In genomic region chr4:1640110-1640509, GRCh38 we compare ENCODE assay signal across 24 cellular contexts. TPM values are rescaled to one million over a fixed set of nuclear protein-coding genes. Genes with fewer than 3 reads are reported as not detected.
DNase-seq lines count a peak whose midpoint lies in the region; ATAC-seq, FAIRE-seq and TF ChIP-seq lines count a peak whose summit lies in the region.
"Had no signal": no experiment of that assay in that cellular context is flagged by ENCODE, and none has a peak within 500 bp of the region (broad histone marks: within the 10 kb centered on the region; RNA-seq: fewer than 3 reads in every experiment).

No MANE protein-coding gene starts in this region.

- ATAC-seq in HepG2 = no peak
- no peak for ATAC-seq in right lobe of liver
- no peak for ATAC-seq in GM21381 (IDR thresholded peaks at IDR 0.05; ENCODE audit: unreplicated experiment)
- ATAC-seq: A549, GM12878, HCT116 had no signal

- no peak overlapping the region for H2BK15ac ChIP-seq in H1 (ENCODE audit: low read length)

- H3K4me2 ChIP-seq in HepG2 (ENCODE audit: low read depth, low read length) = no peak overlapping the region
- no peak overlapping the region for H3K4me2 ChIP-seq in H1 (ENCODE audit: insufficient read depth in 1 of 2, low read depth in 2 of 2, low read length in 2 of 2)
- H3K4me2 ChIP-seq: A549 had no signal

- no peaks in the 10 kb centered on the region for H3K23me2 ChIP-seq in H1 (ENCODE audit: low read depth, low read length)

- POLR2A ChIA-PET in HepG2 (lab: Yijun Ruan, JAX) (no interaction called here), H1 (lab: Charles Lee; ENCODE audit: partially characterized antibody) (no interaction called here)

- H4K8ac ChIP-seq in H1 (ENCODE audit: extremely low read depth, insufficient read depth, low read length) = peak overlapping the region; percentile 57; the same call in 1 of the 2 replicates

- H3K4me1 ChIP-seq in HepG2 (ENCODE audit: insufficient read depth, low read length) (peaks cover 17% of the 10 kb centered on the region), right lobe of liver (no peaks in the 10 kb centered on the region), H1 (replicated peaks in 1 of 4; ENCODE audit: control insufficient read depth in 3 of 4, insufficient read depth in 4 of 4, low read length in 3 of 4) (peaks cover 0 to 4% (median 2%) of the 10 kb centered on the region in 4 experiments; a peak in 1 of 7 replicates), small intestine (ENCODE audit: control insufficient read depth in 2 of 2, insufficient read depth in 1 of 2, low read depth in 1 of 2, low read length in 1 of 2) (no peaks in the 10 kb centered on the region)
- H3K4me1 ChIP-seq: A549 had no signal

- TF ChIP-seq POLR2A in HepG2 (IDR thresholded peaks at IDR 0.05; ENCODE audit: insufficient read depth in 1 of 2, low read depth in 2 of 2, low read length in 2 of 2) (no peak), right lobe of liver (IDR thresholded peaks at IDR 0.05) (no peak), H1 (IDR thresholded peaks at IDR 0.05; ENCODE audit: control extremely low read depth in 1 of 2, low read depth in 2 of 2, low read length in 2 of 2) (no peak)

- WGBS in HepG2 (ENCODE audit: low lambda C conversion rate) = 41% methylated on average over 10 of the region's 17 CpGs
- WGBS in right lobe of liver (ENCODE audit: insufficient coverage, low coverage, low lambda C conversion rate, missing lambda C conversion rate) = 83% methylated on average over 1 of the region's 17 CpGs
- 86% methylated on average over 15 of the region's 17 CpGs; no CpG with 5 or more reads in 1 of the 2 experiments for WGBS in H1 (ENCODE audit: extremely low coverage in 1 of 2, insufficient coverage in 1 of 2, insufficient read length in 1 of 2, insufficient replicate concordance in 2 of 2, low coverage in 1 of 2, low lambda C conversion rate in 2 of 2, missing lambda C conversion rate in 1 of 2), 2 experiments
- WGBS in small intestine, 3 donors = 60 to 77% (median 72%) methylated on average over 17 of the region's 17 CpGs

- no TSS peak for BruUV-seq in HepG2 (replicated peaks; lab: Mats Ljungman, UMichigan)

- no peak overlapping the region for H2BK120ac ChIP-seq in H1 (replicated peaks; ENCODE audit: low read depth, low read length)

- H3K23ac ChIP-seq in H1 (ENCODE audit: insufficient read length) = no peak overlapping the region

- H3K4me3 ChIP-seq in HepG2 (replicated peaks in 1 of 3; ENCODE audit: insufficient read depth in 1 of 3, low read depth in 2 of 3, low read length in 3 of 3) = no peak overlapping the region
- H3K4me3 ChIP-seq in right lobe of liver = no peak overlapping the region
- no peak overlapping the region for H3K4me3 ChIP-seq in H1 (ENCODE audit: extremely low read depth in 1 of 4, insufficient read depth in 2 of 4, low read depth in 3 of 4, low read length in 4 of 4)
- H3K4me3 ChIP-seq in small intestine (ENCODE audit: low read depth in 1 of 2, low read length in 2 of 2) = no peak overlapping the region
- H3K4me3 ChIP-seq: A549, GM12878 had no signal

- H3K79me2 ChIP-seq in HepG2 (ENCODE audit: insufficient read depth, low read length) (no peaks in the 10 kb centered on the region), H1 (ENCODE audit: control insufficient read depth in 1 of 2, insufficient read depth in 2 of 2, low read length in 2 of 2) (no peaks in the 10 kb centered on the region)

- H3K9me3 Mint-ChIP-seq in nephron = peaks cover 5% of the 10 kb centered on the region
- H3K9me3 Mint-ChIP-seq: CD4-positive, CD25-positive, alpha-beta regulatory T cell; CD8-positive, alpha-beta memory T cell had no signal

- in situ Hi-C loops in HepG2 (cut with HindIII; ENCODE audit: extremely low pct_ligation_motif_present, low pct_unique_long_range_greater_than_20kb) = no loop called here

- peaks cover 5% of the 10 kb centered on the region for H3K4me1 Mint-ChIP-seq in nephron
- H3K4me1 Mint-ChIP-seq: CD4-positive, CD25-positive, alpha-beta regulatory T cell; CD8-positive, alpha-beta memory T cell had no signal

- DNase-seq in HepG2 (ENCODE audit: low spot score) = no peak
- no peak for DNase-seq in right lobe of liver
- DNase-seq in H1 (ENCODE audit: low read depth in 1 of 2, low spot score in 2 of 2) = no peak
- peak; percentile 3 for DNase-seq in small intestine
- DNase-seq in NCI-H2196 (lab: John Stamatoyannopoulos, UW; ENCODE audit: unreplicated experiment) = no peak
- DNase-seq in RCC 7860 (ENCODE audit: low spot score) = no peak
- DNase-seq: C1 segment of cervical spinal cord; CD4-positive, CD25-positive, alpha-beta regulatory T cell; CD8-positive, alpha-beta memory T cell; COR-L47; DMS 273 treated with DMSO at 0.1 percent for 48 hours; DMS53; DND-41; EL; HFFc6; IMR-90 had no signal

- intact Hi-C loops in HepG2 (cut with micrococcal nuclease; ENCODE audit: unreplicated experiment) = no loop called here
- intact Hi-C loops in right lobe of liver (cut with DNase I) = no loop called here

- H4K20me1 ChIP-seq in HepG2 (ENCODE audit: insufficient read depth, low read length) (no peaks in the 10 kb centered on the region), H1 (replicated peaks in 1 of 2; ENCODE audit: control insufficient read depth in 1 of 2, insufficient read depth in 2 of 2, low read length in 2 of 2) (no peaks in the 10 kb centered on the region)

- H3K27me3 ChIP-seq in HepG2 (ENCODE audit: control insufficient read depth in 1 of 2, insufficient read depth in 2 of 2, low read length in 2 of 2) (peaks cover 0 to 21% of the 10 kb centered on the region in 2 experiments; a peak in 3 of 5 replicates), right lobe of liver (no peaks in the 10 kb centered on the region), H1 (replicated peaks in 1 of 4; ENCODE audit: control insufficient read depth in 3 of 4, extremely low read depth in 1 of 4, insufficient read depth in 3 of 4, low read length in 3 of 4) (no peaks in the 10 kb centered on the region), small intestine (ENCODE audit: control insufficient read depth in 2 of 2, insufficient read depth in 2 of 2, low read length in 2 of 2) (no peaks in the 10 kb centered on the region)

- H2AFZ ChIP-seq in HepG2 (ENCODE audit: low read length) = no peak overlapping the region
- no peak overlapping the region for H2AFZ ChIP-seq in H1 (ENCODE audit: low read length)

- H3K4me3 Mint-ChIP-seq in nephron = no peak overlapping the region
- H3K4me3 Mint-ChIP-seq: CD4-positive, CD25-positive, alpha-beta regulatory T cell; CD8-positive, alpha-beta memory T cell; HFFc6 had no signal

- TF ChIP-seq CTCF in HepG2 (CRISPR knock-in tag; IDR thresholded peaks at IDR 0.05) (no peak), right lobe of liver (IDR thresholded peaks at IDR 0.05) (no peak), H1 (IDR thresholded peaks at IDR 0.05; ENCODE audit: control extremely low read depth in 1 of 3, insufficient read depth in 1 of 3, low read depth in 1 of 3, low read length in 3 of 3) (no peak), nephron (IDR thresholded peaks at IDR 0.05; ENCODE audit: unreplicated experiment in 3 of 3) (no peak)

- H3K36me3 Mint-ChIP-seq in nephron (ENCODE audit: low read depth) = no peaks in the 10 kb centered on the region
- H3K36me3 Mint-ChIP-seq: CD4-positive, CD25-positive, alpha-beta regulatory T cell; CD8-positive, alpha-beta memory T cell had no signal

- no peak overlapping the region for H3K4ac ChIP-seq in H1 (replicated peaks; ENCODE audit: insufficient read length, low read depth, low read length)

- FAIRE-seq in HepG2 (lab: Jason Lieb, UNC) (no peak), H1 (lab: Jason Lieb, UNC) (no peak), small intestine (lab: Jason Lieb, UNC) (no peak), RCC 7860 (lab: Jason Lieb, UNC) (no peak)
- FAIRE-seq: A549, GM12878, H54 had no signal

- no peaks in the 10 kb centered on the region for H3K79me1 ChIP-seq in H1 (ENCODE audit: low read depth, low read length)

- no peak overlapping the region for H2BK12ac ChIP-seq in H1 (ENCODE audit: low read depth, low read length)

- H3K9me3 ChIP-seq in HepG2 (ENCODE audit: low read length) = no peaks in the 10 kb centered on the region
- no peaks in the 10 kb centered on the region for H3K9me3 ChIP-seq in right lobe of liver
- H3K9me3 ChIP-seq in H1 (ENCODE audit: insufficient read depth in 2 of 2, low read depth in 1 of 2, low read length in 1 of 2) = no peaks in the 10 kb centered on the region
- H3K9me3 ChIP-seq in small intestine (ENCODE audit: control insufficient read depth, low read depth) = no peaks in the 10 kb centered on the region
- H3K9me3 ChIP-seq: A549 had no signal

- H3K27ac ChIP-seq in HepG2 (ENCODE audit: extremely low read length, insufficient read depth, low read length) (no peak overlapping the region), right lobe of liver (no peak overlapping the region), H1 (ENCODE audit: low read depth, low read length) (no peak overlapping the region), small intestine (ENCODE audit: low read depth in 1 of 2, low read length in 1 of 2) (no peak overlapping the region)
- H3K27ac ChIP-seq: 22Rv1, A549, HL-60 had no signal

- H3K14ac ChIP-seq in H1 (ENCODE audit: insufficient read length) = no peak overlapping the region

- TF ChIP-seq RAD21 in HepG2 (CRISPR knock-in tag; IDR thresholded peaks at IDR 0.05) (no peak), H1 (IDR thresholded peaks at IDR 0.05 in 1 of 2, conservative IDR thresholded peaks at IDR 0.05 in 1 of 2; ENCODE audit: low read depth in 2 of 2, low read length in 2 of 2) (no peak)

- H3K36me3 ChIP-seq in HepG2 (replicated peaks in 1 of 2; ENCODE audit: control insufficient read depth in 1 of 2, insufficient read depth in 2 of 2, low read length in 2 of 2) (no peaks in the 10 kb centered on the region), right lobe of liver (no peaks in the 10 kb centered on the region), H1 (ENCODE audit: control insufficient read depth in 2 of 4, insufficient read depth in 4 of 4, low read length in 3 of 4) (no peaks in the 10 kb centered on the region), small intestine (ENCODE audit: control insufficient read depth in 2 of 2, insufficient read depth in 2 of 2, low read length in 2 of 2) (no peaks in the 10 kb centered on the region)

- H2BK5ac ChIP-seq in H1 (ENCODE audit: low read depth, low read length) = no peak overlapping the region

- H3K9ac ChIP-seq in HepG2 (ENCODE audit: insufficient read depth, low read depth, low read length) (no peak overlapping the region), H1 (replicated peaks in 1 of 4; ENCODE audit: extremely low read depth in 1 of 4, low read depth in 3 of 4, low read length in 3 of 4) (no peak overlapping the region)

- no peak overlapping the region for H2AK5ac ChIP-seq in H1 (ENCODE audit: low read depth, low read length)

- no peak overlapping the region for H3K56ac ChIP-seq in H1 (replicated peaks; ENCODE audit: insufficient read length, low read depth, low read length)

- no peak overlapping the region for H4K5ac ChIP-seq in H1 (ENCODE audit: insufficient read length, low read depth, low read length)

- peaks cover 14% of the 10 kb centered on the region for H3K27me3 Mint-ChIP-seq in nephron (ENCODE audit: low read depth)
- H3K27me3 Mint-ChIP-seq: CD4-positive, CD25-positive, alpha-beta regulatory T cell had no signal

- H2BK20ac ChIP-seq in H1 (ENCODE audit: low read length) = no peak overlapping the region

- no peak overlapping the region for H3K18ac ChIP-seq in H1 (ENCODE audit: extremely low read depth, low read length)

- no peak overlapping the region for H4K91ac ChIP-seq in H1 (replicated peaks; ENCODE audit: insufficient read length, low read length)

- CTCF ChIA-PET in HepG2 (lab: Yijun Ruan, JAX; ENCODE audit: low intra/inter-chr PET ratio, low total read pairs) (no interaction called here), H1 (lab: Charles Lee; ENCODE audit: partially characterized antibody) (interaction anchor here (0.6 to 1.4 kb wide), 3 partner anchors 11 to 410 kb away, joined by 3 to 4 read pairs (median 3); no protein-coding TSS in a partner anchor)

- TF ChIP-seq EP300 in HepG2 (IDR thresholded peaks at IDR 0.05; ENCODE audit: low read depth in 2 of 2, low read length in 2 of 2) = no peak
- no peak for TF ChIP-seq EP300 in HepG2 (CRISPR knock-in tag; IDR thresholded peaks at IDR 0.05; ENCODE audit: borderline replicate concordance)
- TF ChIP-seq EP300 in H1 (IDR thresholded peaks at IDR 0.05; ENCODE audit: borderline replicate concordance in 1 of 2, low read depth in 2 of 2, low read length in 2 of 2) = no peak

- H3K27ac Mint-ChIP-seq in nephron = peak overlapping the region in 2 of 3 experiments; percentile 29 to 71
- H3K27ac Mint-ChIP-seq: HFFc6 had no signal

RNA-seq across cellular contexts. Expression of gene FAM53A, which starts 44.0 kb away (rescaled TPM):
- 0.62 and 1.1 TPM in 2 replicates for total RNA-seq in HepG2 (2016; rRNA removed; fragmentation: Illumina TruSeq; extraction: Trizol)
- total RNA-seq in HepG2 (2016; cell fraction: cytosol; rRNA removed; fragmentation: Illumina TruSeq; extraction: Trizol; ENCODE audit: low read depth) = 1.9 TPM in 1 of 2 replicates, not detected in the other
- 0.22 and 0.56 TPM in 2 replicates for total RNA-seq in HepG2 (2016; cell fraction: insoluble cytoplasmic fraction; rRNA removed; fragmentation: Illumina TruSeq; extraction: Trizol)
- total RNA-seq in HepG2 (2016; cell fraction: membrane; rRNA removed; fragmentation: Illumina TruSeq; extraction: Trizol) = 0.83 and 1.1 TPM in 2 replicates
- 0.43 and 0.44 TPM in 2 replicates for total RNA-seq in HepG2 (2016; cell fraction: nucleus; rRNA removed; fragmentation: Illumina TruSeq; extraction: Trizol)
- 0.46 and 0.48 TPM in 2 replicates for polyA plus RNA-seq in HepG2 (2011; rRNA removed)
- 0.33 and 0.60 TPM in 2 replicates for polyA plus RNA-seq in HepG2 (2011; cell fraction: cytosol; rRNA removed)
- polyA plus RNA-seq in HepG2 (2011; cell fraction: nucleus; rRNA removed) = 0.69 and 0.85 TPM in 2 replicates
- 0.20 and 0.35 TPM in 2 replicates for polyA plus RNA-seq in HepG2 (2012)
- 0.21 and 0.32 TPM in 2 replicates for polyA plus RNA-seq in HepG2 (2016; cell fraction: cytosol; fragmentation: Illumina TruSeq; extraction: Trizol; ENCODE audit: low read depth)
- 0.46 and 0.47 TPM in 2 replicates for polyA plus RNA-seq in HepG2 (2016; cell fraction: insoluble cytoplasmic fraction; fragmentation: Illumina TruSeq; extraction: Trizol; ENCODE audit: low read depth)
- polyA plus RNA-seq in HepG2 (2016; cell fraction: membrane; fragmentation: Illumina TruSeq; extraction: Trizol; ENCODE audit: low read depth) = 0.26 and 0.55 TPM in 2 replicates
- 0.53 and 0.70 TPM in 2 replicates for polyA plus RNA-seq in HepG2 (2016; cell fraction: nucleus; fragmentation: Illumina TruSeq; extraction: Trizol; ENCODE audit: insufficient read depth, low read depth)
- 0.62 and 1.6 TPM in 2 replicates for polyA minus RNA-seq in HepG2 (2011; rRNA and poly(A)+ RNA removed; ENCODE audit: low replicate concordance)
- not detected in 2 replicates for polyA minus RNA-seq in HepG2 (2011; cell fraction: cytosol; rRNA and poly(A)+ RNA removed)
- polyA minus RNA-seq in HepG2 (2011; cell fraction: nucleus; rRNA and poly(A)+ RNA removed) = 0.13 and 0.50 TPM in 2 replicates
- 1 to 10 TPM in 2 of 6 experiments, under 1 TPM in 4; 0.56 to 3.5 (median 0.74) TPM for total RNA-seq in right lobe of liver
- total RNA-seq in H1 (2021; fragmentation: NEBNext Ultra II Directional; extraction: Animal tissue kit (Norgen Biotek cat#: 25700)) = 2.0 and 2.8 TPM in 2 replicates
- 1.9 and 2.5 TPM in 2 replicates for polyA plus RNA-seq in H1 (2011; rRNA removed)
- polyA plus RNA-seq in H1 (2011; cell fraction: cytosol; rRNA removed) = 2.2 TPM
- polyA plus RNA-seq in H1 (2011; cell fraction: nucleus; rRNA removed) = 3.8 TPM
- polyA plus RNA-seq in H1 (2012, experiment 1 of 2) = 0.57 to 2.2 TPM (median 1.6 TPM) in 4 replicates
- polyA plus RNA-seq in H1 (2012, experiment 2 of 2) = 1.1 TPM
- polyA plus RNA-seq in H1 (2013, experiment 1 of 2) = 1.4 TPM
- 1.1 TPM for polyA plus RNA-seq in H1 (2013, experiment 2 of 2)
- 3.3 and 3.7 TPM in 2 replicates for polyA minus RNA-seq in H1 (2011; rRNA and poly(A)+ RNA removed)
- 1.3 TPM for polyA minus RNA-seq in H1 (2011; cell fraction: cytosol; rRNA and poly(A)+ RNA removed)
- polyA minus RNA-seq in H1 (2011; cell fraction: nucleus; rRNA and poly(A)+ RNA removed) = 2.3 TPM
- 1 to 10 TPM in 1 of 3 donors, under 1 TPM in 1, not detected in 1; 0.27 to 1.1 TPM for polyA plus RNA-seq in small intestine
